8 cellular contexts compared by ENCODE assay signal in genomic region chr9:129640871-129641750, GRCh38. TPM values are rescaled to one million over a fixed set of nuclear protein-coding genes. Genes with fewer than 3 reads are reported as not detected.
DNase-seq lines count a peak whose midpoint lies in the region; ATAC-seq and TF ChIP-seq lines count a peak whose summit lies in the region.

No MANE protein-coding gene starts in this region.

- peaks cover 25% of the 10 kb centered on the region for H3K4me1 Mint-ChIP-seq in activated CD4-positive, alpha-beta memory T cell treated with anti-CD3 and anti-CD28 coated beads, Interleukin-2, amount 10 ng/mL, durations not matched to agents 7 days and 5 days

- intact Hi-C loops in cardiac septum (cut with DNase I), result loop anchor here (5.0 kb wide), 1 partner anchor 96 kb away; no protein-coding TSS in a partner anchor
- intact Hi-C loops in stomach (cut with DNase I; ENCODE audit: low total_unique reads), result no loop called here

- CTCF ChIA-PET in activated CD4-positive, alpha-beta memory T cell treated with anti-CD3 and anti-CD28 coated beads, Interleukin-2, amount 10 ng/mL, durations not matched to agents 7 days and 5 days (lab: Charles Lee), result interaction anchor here (1.2 to 7.5 kb wide), 3 partner anchors 16 to 143 kb away, joined by 4 to 51 read pairs (median 13); partner anchors contain the start of gene NTMT1

- H3K27me3 Mint-ChIP-seq in activated CD4-positive, alpha-beta memory T cell treated with anti-CD3 and anti-CD28 coated beads, Interleukin-2, amount 10 ng/mL, durations not matched to agents 7 days and 5 days, result no peaks in the 10 kb centered on the region

- POLR2A ChIA-PET in activated CD4-positive, alpha-beta memory T cell treated with anti-CD3 and anti-CD28 coated beads, Interleukin-2, amount 10 ng/mL, durations not matched to agents 7 days and 5 days (lab: Charles Lee), result interaction anchor here (0.8 to 5.9 kb wide), 3 partner anchors 11 to 530 kb away, joined by 3 to 44 read pairs (median 10); partner anchors contain the start of genes CRAT, NTMT1 and PTPA

- ATAC-seq in GM18870 (IDR thresholded peaks at IDR 0.05; ENCODE audit: unreplicated experiment), result no peak

- peak overlapping the region; percentile 81 for H3K4me3 Mint-ChIP-seq in activated CD4-positive, alpha-beta memory T cell treated with anti-CD3 and anti-CD28 coated beads, Interleukin-2, amount 10 ng/mL, durations not matched to agents 7 days and 5 days

- peaks cover 15% of the 10 kb centered on the region for H3K36me3 Mint-ChIP-seq in activated CD4-positive, alpha-beta memory T cell treated with anti-CD3 and anti-CD28 coated beads, Interleukin-2, amount 10 ng/mL, durations not matched to agents 7 days and 5 days (ENCODE audit: low read depth)

- 13 to 22% (median 15%) methylated on average over 20 to 44 of the region's 44 CpGs for WGBS in stomach, 5 donors

- H3K9me3 ChIP-seq in cardiac muscle cell (ENCODE audit: low read depth) (no peaks in the 10 kb centered on the region), stomach (no peaks in the 10 kb centered on the region)

- H3K27ac ChIP-seq in cardiac muscle cell (peak overlapping the region; percentile 50), stomach (peak overlapping the region; percentile 75 to 90 (median 90))

- no peaks in the 10 kb centered on the region for H3K27me3 ChIP-seq in cardiac muscle cell
- no peaks in the 10 kb centered on the region for H3K27me3 ChIP-seq in stomach

- TF ChIP-seq CTCF in cardiac muscle cell (IDR thresholded peaks at IDR 0.05; ENCODE audit: low read depth, low read length), result no peak
- no peak for TF ChIP-seq CTCF in stomach (IDR thresholded peaks at IDR 0.05)

- TF ChIP-seq POLR2A in stomach (IDR thresholded peaks at IDR 0.05), result no peak

- H3K9me3 Mint-ChIP-seq in activated CD4-positive, alpha-beta memory T cell treated with anti-CD3 and anti-CD28 coated beads, Interleukin-2, amount 10 ng/mL, durations not matched to agents 7 days and 5 days, result no peaks in the 10 kb centered on the region

- DNase-seq in cardiac muscle cell (ENCODE audit: low read depth in 1 of 2, low spot score in 1 of 2) (no peak), cardiac septum (ENCODE audit: low spot score) (no peak), stomach (no peak), cortex of kidney (lab: John Stamatoyannopoulos, UW) (no peak), LoVo (ENCODE audit: low spot score) (no peak)
- DNase-seq in activated CD4-positive, alpha-beta memory T cell treated with anti-CD3 and anti-CD28 coated beads, Interleukin-2, amount 10 ng/mL, durations not matched to agents 7 days and 5 days, result no peak

- peak overlapping the region; percentile 73 for H3K27ac Mint-ChIP-seq in activated CD4-positive, alpha-beta memory T cell treated with anti-CD3 and anti-CD28 coated beads, Interleukin-2, amount 10 ng/mL, durations not matched to agents 7 days and 5 days

- H3K4me1 ChIP-seq in cardiac muscle cell (ENCODE audit: low read depth) (peaks cover 8% of the 10 kb centered on the region), stomach (peaks cover 28 to 58% (median 46%) of the 10 kb centered on the region in 4 donors)

- H3K4me3 ChIP-seq in cardiac muscle cell (peak overlapping the region; percentile 66), iPS-11a (ENCODE audit: low read depth, low read length) (peak overlapping the region; percentile 92), stomach (peak overlapping the region; percentile 67 to 96 (median 92))

- TF ChIP-seq EP300 in stomach (IDR thresholded peaks at IDR 0.05), result no peak

- peaks cover 7% of the 10 kb centered on the region for H3K36me3 ChIP-seq in cardiac muscle cell
- peaks cover 30 to 37% (median 35%) of the 10 kb centered on the region in 4 donors for H3K36me3 ChIP-seq in stomach

RNA-seq across cellular contexts. Expression of gene ASB6, which starts 0.8 kb away (rescaled TPM):
- 23.9 and 24.0 TPM in 2 replicates for total RNA-seq in cardiac muscle cell
- polyA plus RNA-seq in cardiac muscle cell, result 15.0 and 25.2 TPM in 2 replicates
- total RNA-seq in cardiac septum, result 10.2 TPM
- 10 to 100 TPM; 22.5 to 23.4 TPM for total RNA-seq in activated CD4-positive, alpha-beta memory T cell treated with anti-CD3 and anti-CD28 coated beads, Interleukin-2, amount 10 ng/mL, durations not matched to agents 7 days and 5 days
- 10 to 100 TPM in 4 of 5 donors, 1 to 10 TPM in 1; 7.5 to 35.6 (median 18.1) TPM for total RNA-seq in stomach
- 10 to 100 TPM in 2 of 3 donors, 1 to 10 TPM in 1; 9.6 to 12.6 (median 10.3) TPM for polyA plus RNA-seq in stomach

RNA-seq across cellular contexts. Expression of gene NTMT1, which starts 15.1 kb away (rescaled TPM):
- total RNA-seq in cardiac muscle cell (35.2 and 36.1 TPM in 2 replicates), cardiac septum (49.5 TPM), stomach (10 to 100 TPM in 4 of 5 donors, 1 to 10 TPM in 1; 1.7 to 29.8 (median 16.1) TPM)
- polyA plus RNA-seq in cardiac muscle cell (77.6 and 86.0 TPM in 2 replicates), stomach (10 to 100 TPM; 40.2 to 68.4 (median 45.8) TPM)
- 10 to 100 TPM; 34.2 to 38.7 TPM for total RNA-seq in activated CD4-positive, alpha-beta memory T cell treated with anti-CD3 and anti-CD28 coated beads, Interleukin-2, amount 10 ng/mL, durations not matched to agents 7 days and 5 days

RNA-seq across cellular contexts. Expression of gene C9orf50, which starts 20.2 kb away (rescaled TPM):
- total RNA-seq in cardiac muscle cell, result 1.8 and 2.5 TPM in 2 replicates
- polyA plus RNA-seq in cardiac muscle cell, result 2.9 and 4.3 TPM in 2 replicates
- total RNA-seq in cardiac septum, result 0.22 TPM
- total RNA-seq in activated CD4-positive, alpha-beta memory T cell treated with anti-CD3 and anti-CD28 coated beads, Interleukin-2, amount 10 ng/mL, durations not matched to agents 7 days and 5 days, result not detected
- total RNA-seq in stomach, result not detected
- polyA plus RNA-seq in stomach, result under 1 TPM in 1 of 3 donors, not detected in 2; 0.13 TPM

RNA-seq across cellular contexts. Expression of gene PRRX2, which starts 24.3 kb away (rescaled TPM):
- total RNA-seq in cardiac muscle cell (1.6 and 10.2 TPM in 2 replicates), cardiac septum (4.4 TPM), stomach (1 to 10 TPM in 2 of 5 donors, under 1 TPM in 1, not detected in 2; 0.87 to 2.6 (median 1.7) TPM)
- polyA plus RNA-seq in cardiac muscle cell (3.0 and 9.5 TPM in 2 replicates), stomach (1 to 10 TPM; 3.3 to 8.4 (median 6.7) TPM)
- not detected for total RNA-seq in activated CD4-positive, alpha-beta memory T cell treated with anti-CD3 and anti-CD28 coated beads, Interleukin-2, amount 10 ng/mL, durations not matched to agents 7 days and 5 days
